In genomic region chr19:6660930-6661329, GRCh38 we compare ENCODE assay signal across 19 cellular contexts. TPM values are rescaled to one million over a fixed set of nuclear protein-coding genes. Genes with fewer than 3 reads are reported as not detected.
A peak's percentile ranks its signal among the peaks of the same experiment; 100 is the strongest.
DNase-seq lines count a peak whose midpoint lies in the region; ATAC-seq and TF ChIP-seq lines count a peak whose summit lies in the region.
"Had no signal": no experiment of that assay in that cellular context is flagged by ENCODE, and none has a peak within 500 bp of the region (broad histone marks: within the 10 kb centered on the region; RNA-seq: fewer than 3 reads in every experiment).

No MANE protein-coding gene starts in this region.

- H2AFZ ChIP-seq in OCI-LY3 (ENCODE audit: low read depth, low read length) (no peak overlapping the region), hepatocyte (no peak overlapping the region)

- no peak overlapping the region for H3K9ac ChIP-seq in OCI-LY3 (ENCODE audit: low read length)

- no peaks in the 10 kb centered on the region for H3K9me2 ChIP-seq in hepatocyte (replicated peaks; ENCODE audit: insufficient read depth)

- H3K79me2 ChIP-seq in OCI-LY3 (ENCODE audit: low read length), result no peaks in the 10 kb centered on the region
- no peaks in the 10 kb centered on the region for H3K79me2 ChIP-seq in hepatocyte

- peaks cover 28% of the 10 kb centered on the region for H3K4me1 Mint-ChIP-seq in activated T-cell treated with anti-CD3 and anti-CD28 coated beads, Interleukin-2, amount 50 U/mL, for 24 hours (ENCODE audit: low read depth)
- peaks cover 20 to 22% of the 10 kb centered on the region in 2 donors for H3K4me1 Mint-ChIP-seq in stimulated activated naive B cell treated with anti-CD40 and anti-IgM and Interleukin-4, amounts not matched to agents 10 μg/mL and 1 μg/mL and 100 μg/mL, for 72 hours

- H3K4me2 ChIP-seq in OCI-LY3 (ENCODE audit: low read length) (no peak overlapping the region), hepatocyte (peak overlapping the region; percentile 54)

- intact Hi-C loops in adrenal gland (cut with DNase I), result no loop called here

- H3K27ac ChIP-seq in OCI-LY3 (ENCODE audit: low read length) (peak overlapping the region; percentile 40; the same call in 1 of the 2 replicates), hepatocyte (no peak overlapping the region), adrenal gland (no peak overlapping the region), Peyer's patch (no peak overlapping the region)
- H3K27ac ChIP-seq: gastroesophageal sphincter had no signal

- H3K4me3 ChIP-seq in OCI-LY3 (ENCODE audit: low read length) (no peak overlapping the region), hepatocyte (no peak overlapping the region), adrenal gland (no peak overlapping the region), Peyer's patch (no peak overlapping the region)
- H3K4me3 ChIP-seq: gastroesophageal sphincter had no signal

- H3K4me1 ChIP-seq in OCI-LY3 (ENCODE audit: low read length), result peaks cover 29% of the 10 kb centered on the region
- H3K4me1 ChIP-seq in hepatocyte (ENCODE audit: insufficient read depth), result no peaks in the 10 kb centered on the region
- H3K4me1 ChIP-seq in adrenal gland (replicated peaks in 1 of 2), result peaks cover 0 to 3% of the 10 kb centered on the region in 2 donors
- no peaks in the 10 kb centered on the region for H3K4me1 ChIP-seq in Peyer's patch
- H3K4me1 ChIP-seq: gastroesophageal sphincter had no signal

- H3K27ac Mint-ChIP-seq in activated T-cell treated with anti-CD3 and anti-CD28 coated beads, Interleukin-2, amount 50 U/mL, for 24 hours, result no peak overlapping the region
- no peak overlapping the region for H3K27ac Mint-ChIP-seq in stimulated activated naive B cell treated with anti-CD40 and anti-IgM and Interleukin-4, amounts not matched to agents 10 μg/mL and 1 μg/mL and 100 μg/mL, for 72 hours
- H3K27ac Mint-ChIP-seq: IgD-negative memory B cell had no signal

- no peak for TF ChIP-seq POLR2A in adrenal gland (IDR thresholded peaks at IDR 0.05)
- no peak for TF ChIP-seq POLR2A in Peyer's patch (IDR thresholded peaks at IDR 0.05)

- peaks cover 22% of the 10 kb centered on the region for H3K36me3 ChIP-seq in OCI-LY3 (replicated peaks; ENCODE audit: low read depth, low read length)
- no peaks in the 10 kb centered on the region for H3K36me3 ChIP-seq in hepatocyte (replicated peaks; ENCODE audit: insufficient read depth, low read depth)
- H3K36me3 ChIP-seq in adrenal gland (replicated peaks in 1 of 2), result no peaks in the 10 kb centered on the region
- H3K36me3 ChIP-seq in Peyer's patch, result no peaks in the 10 kb centered on the region
- H3K36me3 ChIP-seq: gastroesophageal sphincter had no signal

- DNase-seq in activated T-cell treated with anti-CD3 and anti-CD28 coated beads, Interleukin-2, amount 50 U/mL, for 24 hours, result no peak
- no peak for DNase-seq in activated T-cell treated with anti-CD3 and anti-CD28 coated beads, Interleukin-2, amount 50 U/mL, for 1 hour
- DNase-seq in hepatocyte (ENCODE audit: low spot score) (no peak), cortex of kidney (lab: John Stamatoyannopoulos, UW) (no peak), adrenal gland (no peak), Peyer's patch (no peak)
- no peak for DNase-seq in stimulated activated naive B cell treated with anti-CD40 and anti-IgM and Interleukin-4, amounts not matched to agents 10 μg/mL and 1 μg/mL and 100 μg/mL, for 72 hours
- DNase-seq: ACHN; activated CD8-positive, alpha-beta memory T cell treated with anti-CD3 and anti-CD28 coated beads, Interleukin-2, amount 50 U/mL, for 4 hours; COR-L47; NCI-H1092; occipital lobe; stimulated activated CD4-positive, alpha-beta T cell treated with anti-CD3 and anti-CD28 coated beads, Interleukin-4, amount 100 ng/mL, for 1 hour; trophoblast cell had no signal

- no peaks in the 10 kb centered on the region for H3K27me3 Mint-ChIP-seq in activated T-cell treated with anti-CD3 and anti-CD28 coated beads, Interleukin-2, amount 50 U/mL, for 24 hours
- peaks cover 28 to 36% of the 10 kb centered on the region in 2 donors for H3K27me3 Mint-ChIP-seq in stimulated activated naive B cell treated with anti-CD40 and anti-IgM and Interleukin-4, amounts not matched to agents 10 μg/mL and 1 μg/mL and 100 μg/mL, for 72 hours

- H3K4me3 Mint-ChIP-seq in activated T-cell treated with anti-CD3 and anti-CD28 coated beads, Interleukin-2, amount 50 U/mL, for 24 hours, result peak overlapping the region; percentile 61
- peak overlapping the region; percentile 18 to 54 for H3K4me3 Mint-ChIP-seq in stimulated activated naive B cell treated with anti-CD40 and anti-IgM and Interleukin-4, amounts not matched to agents 10 μg/mL and 1 μg/mL and 100 μg/mL, for 72 hours
- H3K4me3 Mint-ChIP-seq: IgD-negative memory B cell had no signal

- TF ChIP-seq CTCF in OCI-LY3 (IDR thresholded peaks at IDR 0.05; ENCODE audit: low read depth, low read length) (no peak), hepatocyte (IDR thresholded peaks at IDR 0.05; ENCODE audit: poor library complexity) (no peak), adrenal gland (IDR thresholded peaks at IDR 0.05) (no peak), Peyer's patch (IDR thresholded peaks at IDR 0.05) (no peak)

- H3K9me3 ChIP-seq in OCI-LY3 (ENCODE audit: insufficient read depth, low read length) (no peaks in the 10 kb centered on the region), hepatocyte (ENCODE audit: low read depth) (no peaks in the 10 kb centered on the region), adrenal gland (replicated peaks in 1 of 3) (no peaks in the 10 kb centered on the region), Peyer's patch (no peaks in the 10 kb centered on the region)

- H3K36me3 Mint-ChIP-seq in activated T-cell treated with anti-CD3 and anti-CD28 coated beads, Interleukin-2, amount 50 U/mL, for 24 hours (ENCODE audit: low read depth), result peaks cover 25% of the 10 kb centered on the region
- H3K36me3 Mint-ChIP-seq in stimulated activated naive B cell treated with anti-CD40 and anti-IgM and Interleukin-4, amounts not matched to agents 10 μg/mL and 1 μg/mL and 100 μg/mL, for 72 hours, result peaks cover 5 to 13% of the 10 kb centered on the region in 2 donors
- H3K36me3 Mint-ChIP-seq: IgD-negative memory B cell had no signal

- H3K27me3 ChIP-seq in OCI-LY3 (ENCODE audit: low read depth, low read length) (no peaks in the 10 kb centered on the region), hepatocyte (peaks cover 11% of the 10 kb centered on the region), adrenal gland (no peaks in the 10 kb centered on the region), Peyer's patch (peaks cover 0 to 6% of the 10 kb centered on the region in 2 donors)

- H4K20me1 ChIP-seq in OCI-LY3 (ENCODE audit: insufficient read depth, low read length) (no peaks in the 10 kb centered on the region), hepatocyte (ENCODE audit: insufficient read depth, poor library complexity, severe bottlenecking) (no peaks in the 10 kb centered on the region)

- no peaks in the 10 kb centered on the region for H3K9me3 Mint-ChIP-seq in activated T-cell treated with anti-CD3 and anti-CD28 coated beads, Interleukin-2, amount 50 U/mL, for 24 hours
- H3K9me3 Mint-ChIP-seq in stimulated activated naive B cell treated with anti-CD40 and anti-IgM and Interleukin-4, amounts not matched to agents 10 μg/mL and 1 μg/mL and 100 μg/mL, for 72 hours, result no peaks in the 10 kb centered on the region
- H3K9me3 Mint-ChIP-seq: IgD-negative memory B cell had no signal

- ATAC-seq in stimulated activated naive B cell treated with anti-CD40 and anti-IgM and Interleukin-4, amounts not matched to agents 10 μg/mL and 1 μg/mL and 100 μg/mL, for 72 hours (replicated peaks), result no peak
- ATAC-seq: gastroesophageal sphincter had no signal

- 28% methylated on average over 20 of the region's 20 CpGs for WGBS in hepatocyte (ENCODE audit: low lambda C conversion rate, missing lambda C conversion rate)
- 50 to 62% (median 55%) methylated on average over 16 to 20 of the region's 20 CpGs for WGBS in adrenal gland, 4 donors

RNA-seq across cellular contexts. Expression of gene TNFSF14, which starts 9.0 kb away (rescaled TPM):
- 1.5 and 4.0 TPM in 2 replicates for total RNA-seq in hepatocyte
- 3.9 and 4.8 TPM in 2 replicates for polyA plus RNA-seq in hepatocyte
- total RNA-seq in adrenal gland, result 1 to 10 TPM in 2 of 8 donors, under 1 TPM in 5, not detected in 1; 0.18 to 2.5 (median 0.71) TPM
- 1 to 10 TPM in 2 of 3 donors, under 1 TPM in 1; 0.60 to 3.5 (median 3.0) TPM for polyA plus RNA-seq in adrenal gland
- total RNA-seq in Peyer's patch, result 1 to 10 TPM; 1.7 to 2.7 (median 2.1) TPM
- total RNA-seq: chondrocyte, occipital lobe, RPMI7951 had no signal

RNA-seq across cellular contexts. Expression of gene C3, which starts 59.5 kb away (rescaled TPM):
- 563 and 814 TPM in 2 replicates for total RNA-seq in hepatocyte
- 493 and 556 TPM in 2 replicates for polyA plus RNA-seq in hepatocyte
- 1,000 to 10,000 TPM; 1,565 to 5,179 (median 2,192) TPM for total RNA-seq in adrenal gland
- polyA plus RNA-seq in adrenal gland, result 1,000 to 10,000 TPM; 1,199 to 4,143 (median 3,889) TPM
- 100 to 1,000 TPM in 3 of 4 donors, 10 to 100 TPM in 1; 89.1 to 548 (median 264) TPM for total RNA-seq in Peyer's patch
- polyA plus RNA-seq: IgD-negative memory B cell had no signal
